ENCODE assay signal across 1 cellular context in the genomic region with DNA sequence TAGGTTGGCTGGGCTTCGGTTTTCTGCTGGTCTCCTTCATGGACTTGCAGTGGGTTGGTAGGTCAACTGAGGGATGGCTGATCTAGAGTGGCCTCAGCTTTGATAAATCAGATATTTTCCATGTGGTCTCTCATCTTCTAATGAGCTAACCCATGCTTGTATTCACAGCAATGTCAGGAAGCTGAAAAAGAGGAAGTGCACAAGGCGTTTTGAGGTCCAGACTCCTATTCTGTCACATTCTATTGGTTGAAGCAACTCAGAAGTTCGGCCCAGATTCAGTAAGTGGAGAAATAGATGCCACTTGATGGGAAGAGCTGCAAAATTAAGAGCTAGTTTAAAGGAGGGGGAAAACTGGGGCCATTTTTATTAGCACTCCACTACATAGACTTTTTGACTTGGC.
TF ChIP-seq lines count a peak whose summit lies in the region.

No MANE protein-coding gene starts in this region.

TF ChIP-seq in GM23338, 12 proteins besides CTCF, POLR2A, EP300 and RAD21 (continued from another document):
- TF ChIP-seq REST (IDR thresholded peaks at IDR 0.05; ENCODE audit: unreplicated experiment): no peak
